ENCODE assay signal across 11 cellular contexts in genomic region chr9:72442212-72442607, GRCh38.
A peak's percentile ranks its signal among the peaks of the same experiment; 100 is the strongest.
DNase-seq lines count a peak whose midpoint lies in the region; ATAC-seq, FAIRE-seq and TF ChIP-seq lines count a peak whose summit lies in the region.
"Had no signal": no experiment of that assay in that cellular context is flagged by ENCODE, and none has a peak within 500 bp of the region (broad histone marks: within the 10 kb centered on the region; RNA-seq: fewer than 3 reads in every experiment).

No MANE protein-coding gene starts in this region.

- H3K4me3 ChIP-seq in HUES64 (ENCODE audit: low read length) (no peak overlapping the region), bronchial epithelial cell (ENCODE audit: low read depth, low read length) (no peak overlapping the region)

- H3K9me3 ChIP-seq in HUES64 (ENCODE audit: insufficient read depth, low read depth, low read length): no peaks in the 10 kb centered on the region

- no peaks in the 10 kb centered on the region for H3K27me3 ChIP-seq in HUES64 (ENCODE audit: insufficient read depth, low read length)
- no peaks in the 10 kb centered on the region for H3K27me3 ChIP-seq in bronchial epithelial cell (ENCODE audit: control insufficient read depth, insufficient read depth, low read length)

- ATAC-seq in GM19395 (IDR thresholded peaks at IDR 0.05; ENCODE audit: unreplicated experiment): no peak

- H3K4me1 ChIP-seq in HUES64 (ENCODE audit: insufficient read depth, low read length): peaks cover 24% of the 10 kb centered on the region; the same call in 1 of the 2 replicates

- H3K36me3 ChIP-seq in HUES64 (ENCODE audit: insufficient read depth, low read length) (no peaks in the 10 kb centered on the region), bronchial epithelial cell (ENCODE audit: control insufficient read depth, insufficient read depth, low read length) (no peaks in the 10 kb centered on the region)

- TF ChIP-seq CTCF in bronchial epithelial cell (IDR thresholded peaks at IDR 0.05; ENCODE audit: insufficient read depth, low read length, severe bottlenecking): no peak

- H3K9ac ChIP-seq in HUES64 (ENCODE audit: low read depth, low read length): no peak overlapping the region; the same call in 1 of the 2 replicates

- peak; percentile 81 for DNase-seq in AG20443 (ENCODE audit: low spot score)
- DNase-seq in bronchial epithelial cell (ENCODE audit: low read depth): peak; percentile 89
- peak; percentile 8 to 85 for DNase-seq in lung microvascular endothelial cell (ENCODE audit: low read depth in 2 of 2)
- no peak for DNase-seq in OCI-M2 (lab: John Stamatoyannopoulos, UW; ENCODE audit: unreplicated experiment)
- no peak for DNase-seq in SKM-1 treated with dmso at 0.1 percent for 144 hours (lab: John Stamatoyannopoulos, UW; ENCODE audit: unreplicated experiment)
- DNase-seq in effector CD4-positive, alpha-beta T cell: no peak
- DNase-seq: activated naive CD8-positive, alpha-beta T cell treated with anti-CD3 and anti-CD28 coated beads, Interleukin-2, amount 10 ng/mL, durations not matched to agents 7 days and 5 days; DND-41 had no signal

- H3K27ac ChIP-seq in HUES64 (ENCODE audit: low read depth, low read length): peak overlapping the region; percentile 47

- WGBS in HUES64: 77% methylated on average over 2 of the region's 2 CpGs

- no peak for FAIRE-seq in bronchial epithelial cell (lab: Jason Lieb, UNC)
- FAIRE-seq: TTC549 had no signal

Comparison
In these comparisons a context has a peak if more than half of its experiments do, and no peak if none do; other contexts are left out.
1. DNase-seq: peak in AG20443 (single experiment), bronchial epithelial cell (single experiment) and lung microvascular endothelial cell (2 of 2); none in OCI-M2 (single experiment), SKM-1 treated with dmso at 0.1 percent for 144 hours (single experiment) and effector CD4-positive, alpha-beta T cell (single experiment).